2 cellular contexts compared by ENCODE assay signal in the genomic region with DNA sequence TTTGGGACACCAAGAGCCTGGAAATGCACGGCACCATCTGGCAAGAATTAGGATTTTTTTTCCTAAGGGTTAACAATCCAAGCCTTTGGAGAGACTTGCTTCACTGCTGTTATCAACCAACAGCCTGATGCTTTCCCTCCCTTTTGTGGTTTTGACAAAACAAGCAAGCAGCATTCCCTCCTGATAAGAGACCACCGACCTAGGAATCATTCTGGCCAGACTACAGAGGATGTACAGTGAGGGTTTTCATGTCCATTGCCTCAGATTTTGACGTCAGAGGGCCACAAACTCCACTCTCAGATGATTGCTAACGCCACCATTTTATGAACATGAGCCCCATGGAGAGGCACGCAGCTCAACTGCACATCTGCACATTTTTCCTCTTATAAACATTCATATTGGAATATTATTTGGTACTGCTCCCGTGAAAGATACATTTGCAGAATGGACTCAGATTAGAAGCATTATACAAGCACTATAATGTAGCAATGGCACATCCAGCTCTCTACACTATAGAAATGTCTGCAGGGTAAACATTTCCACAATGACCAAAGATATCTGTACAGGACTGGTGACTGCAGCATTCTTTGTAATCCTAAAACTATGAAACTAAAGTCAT. TPM values are rescaled to one million over a fixed set of nuclear protein-coding genes. Genes with fewer than 3 reads are reported as not detected.
"Had no signal": no experiment of that assay in that cellular context is flagged by ENCODE, and none has a peak within 500 bp of the region (broad histone marks: within the 10 kb centered on the region; RNA-seq: fewer than 3 reads in every experiment).

No MANE protein-coding gene starts in this region.

RNA-seq across cellular contexts. Expression of gene RNU1-1, which starts 5.4 kb away (rescaled TPM):
- polyA plus RNA-seq: aorta, cardiac muscle cell had no signal
